1 cellular context compared by ENCODE assay signal in the genomic region with DNA sequence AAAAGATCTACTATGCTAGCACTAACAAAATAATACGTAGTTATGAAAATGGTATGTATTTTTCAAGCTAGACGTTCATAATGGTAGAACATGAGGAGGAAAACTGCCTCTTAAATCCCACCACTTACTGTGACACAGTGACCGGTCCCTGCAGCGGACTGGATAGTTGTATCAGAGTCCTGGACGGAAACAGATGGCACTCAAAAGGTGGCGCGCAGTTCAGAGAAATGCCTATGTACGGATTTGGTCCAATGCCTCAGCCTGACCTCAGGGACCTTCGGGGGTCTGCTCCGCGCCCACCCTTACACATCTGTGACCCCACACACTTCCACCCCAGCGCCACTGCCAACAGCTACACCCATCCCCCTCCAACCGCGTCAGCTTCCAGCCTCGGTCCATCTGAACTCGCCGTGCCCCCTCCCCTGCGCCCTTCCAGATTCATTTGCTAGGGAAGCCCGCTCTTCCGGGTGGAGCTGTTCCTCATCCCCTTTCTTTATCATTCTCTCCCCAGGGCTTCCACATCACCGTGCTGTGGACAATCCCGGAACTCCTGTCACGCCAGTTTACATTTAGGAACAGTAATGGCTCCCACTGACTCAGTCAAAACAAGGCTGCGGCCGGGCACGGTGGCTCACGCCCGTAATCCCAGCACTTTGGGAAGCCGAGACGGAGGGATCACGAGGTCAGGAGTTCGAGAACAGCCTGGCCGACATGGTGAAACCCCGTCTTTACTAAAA.
TF ChIP-seq lines count a peak whose summit lies in the region.

No MANE protein-coding gene starts in this region.

TF ChIP-seq in HEK293, 187 proteins besides CTCF, POLR2A, EP300 and RAD21 (continued from another document):
- TF ChIP-seq, protein P1, sequence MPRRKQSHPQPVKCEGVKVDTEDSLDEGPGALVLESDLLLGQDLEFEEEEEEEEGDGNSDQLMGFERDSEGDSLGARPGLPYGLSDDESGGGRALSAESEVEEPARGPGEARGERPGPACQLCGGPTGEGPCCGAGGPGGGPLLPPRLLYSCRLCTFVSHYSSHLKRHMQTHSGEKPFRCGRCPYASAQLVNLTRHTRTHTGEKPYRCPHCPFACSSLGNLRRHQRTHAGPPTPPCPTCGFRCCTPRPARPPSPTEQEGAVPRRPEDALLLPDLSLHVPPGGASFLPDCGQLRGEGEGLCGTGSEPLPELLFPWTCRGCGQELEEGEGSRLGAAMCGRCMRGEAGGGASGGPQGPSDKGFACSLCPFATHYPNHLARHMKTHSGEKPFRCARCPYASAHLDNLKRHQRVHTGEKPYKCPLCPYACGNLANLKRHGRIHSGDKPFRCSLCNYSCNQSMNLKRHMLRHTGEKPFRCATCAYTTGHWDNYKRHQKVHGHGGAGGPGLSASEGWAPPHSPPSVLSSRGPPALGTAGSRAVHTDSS (tag by site-specific recombination; IDR thresholded peaks at IDR 0.05), result no peak
- TF ChIP-seq ZFP41 (tag by site-specific recombination; IDR thresholded peaks at IDR 0.05; ENCODE audit: borderline replicate concordance), result no peak
- peak; percentile 52; the same call in 1 of the 2 replicates for TF ChIP-seq ZBTB17 (tag by site-specific recombination; IDR thresholded peaks at IDR 0.05)
- TF ChIP-seq ZNF354C (tag by site-specific recombination; IDR thresholded peaks at IDR 0.05; ENCODE audit: borderline replicate concordance, low read depth), result no peak
- TF ChIP-seq ZNF2 (tag by site-specific recombination; IDR thresholded peaks at IDR 0.05), result 0 out of 2 replicates have a peak, but pooled peaks have one; percentile 37
- TF ChIP-seq, protein P2, sequence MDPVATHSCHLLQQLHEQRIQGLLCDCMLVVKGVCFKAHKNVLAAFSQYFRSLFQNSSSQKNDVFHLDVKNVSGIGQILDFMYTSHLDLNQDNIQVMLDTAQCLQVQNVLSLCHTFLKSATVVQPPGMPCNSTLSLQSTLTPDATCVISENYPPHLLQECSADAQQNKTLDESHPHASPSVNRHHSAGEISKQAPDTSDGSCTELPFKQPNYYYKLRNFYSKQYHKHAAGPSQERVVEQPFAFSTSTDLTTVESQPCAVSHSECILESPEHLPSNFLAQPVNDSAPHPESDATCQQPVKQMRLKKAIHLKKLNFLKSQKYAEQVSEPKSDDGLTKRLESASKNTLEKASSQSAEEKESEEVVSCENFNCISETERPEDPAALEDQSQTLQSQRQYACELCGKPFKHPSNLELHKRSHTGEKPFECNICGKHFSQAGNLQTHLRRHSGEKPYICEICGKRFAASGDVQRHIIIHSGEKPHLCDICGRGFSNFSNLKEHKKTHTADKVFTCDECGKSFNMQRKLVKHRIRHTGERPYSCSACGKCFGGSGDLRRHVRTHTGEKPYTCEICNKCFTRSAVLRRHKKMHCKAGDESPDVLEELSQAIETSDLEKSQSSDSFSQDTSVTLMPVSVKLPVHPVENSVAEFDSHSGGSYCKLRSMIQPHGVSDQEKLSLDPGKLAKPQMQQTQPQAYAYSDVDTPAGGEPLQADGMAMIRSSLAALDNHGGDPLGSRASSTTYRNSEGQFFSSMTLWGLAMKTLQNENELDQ (tag by site-specific recombination; IDR thresholded peaks at IDR 0.05; ENCODE audit: low read depth), result no peak
- no peak for TF ChIP-seq FEZF1 (tag by site-specific recombination; IDR thresholded peaks at IDR 0.05)
- TF ChIP-seq ZNF768 (tag by site-specific recombination; IDR thresholded peaks at IDR 0.05), result no peak
- TF ChIP-seq, protein P3, sequence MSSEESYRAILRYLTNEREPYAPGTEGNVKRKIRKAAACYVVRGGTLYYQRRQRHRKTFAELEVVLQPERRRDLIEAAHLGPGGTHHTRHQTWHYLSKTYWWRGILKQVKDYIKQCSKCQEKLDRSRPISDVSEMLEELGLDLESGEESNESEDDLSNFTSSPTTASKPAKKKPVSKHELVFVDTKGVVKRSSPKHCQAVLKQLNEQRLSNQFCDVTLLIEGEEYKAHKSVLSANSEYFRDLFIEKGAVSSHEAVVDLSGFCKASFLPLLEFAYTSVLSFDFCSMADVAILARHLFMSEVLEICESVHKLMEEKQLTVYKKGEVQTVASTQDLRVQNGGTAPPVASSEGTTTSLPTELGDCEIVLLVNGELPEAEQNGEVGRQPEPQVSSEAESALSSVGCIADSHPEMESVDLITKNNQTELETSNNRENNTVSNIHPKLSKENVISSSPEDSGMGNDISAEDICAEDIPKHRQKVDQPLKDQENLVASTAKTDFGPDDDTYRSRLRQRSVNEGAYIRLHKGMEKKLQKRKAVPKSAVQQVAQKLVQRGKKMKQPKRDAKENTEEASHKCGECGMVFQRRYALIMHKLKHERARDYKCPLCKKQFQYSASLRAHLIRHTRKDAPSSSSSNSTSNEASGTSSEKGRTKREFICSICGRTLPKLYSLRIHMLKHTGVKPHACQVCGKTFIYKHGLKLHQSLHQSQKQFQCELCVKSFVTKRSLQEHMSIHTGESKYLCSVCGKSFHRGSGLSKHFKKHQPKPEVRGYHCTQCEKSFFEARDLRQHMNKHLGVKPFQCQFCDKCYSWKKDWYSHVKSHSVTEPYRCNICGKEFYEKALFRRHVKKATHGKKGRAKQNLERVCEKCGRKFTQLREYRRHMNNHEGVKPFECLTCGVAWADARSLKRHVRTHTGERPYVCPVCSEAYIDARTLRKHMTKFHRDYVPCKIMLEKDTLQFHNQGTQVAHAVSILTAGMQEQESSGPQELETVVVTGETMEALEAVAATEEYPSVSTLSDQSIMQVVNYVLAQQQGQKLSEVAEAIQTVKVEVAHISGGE (tag by site-specific recombination; conservative IDR thresholded peaks at IDR 0.05; ENCODE audit: low read depth), result peak; percentile 27; the same call in 1 of the 2 replicates
- TF ChIP-seq ZNF121 (tag by site-specific recombination; IDR thresholded peaks at IDR 0.05), result no peak
- TF ChIP-seq ZNF560 (tag by site-specific recombination; IDR thresholded peaks at IDR 0.05; ENCODE audit: borderline replicate concordance), result no peak
- peak; percentile 33; the same call in 1 of the 2 replicates for TF ChIP-seq ZBTB20 (tag by site-specific recombination; IDR thresholded peaks at IDR 0.05)
- TF ChIP-seq GLIS2 (tag by site-specific recombination; IDR thresholded peaks at IDR 0.05), result peak; percentile 30; the same call in 1 of the 2 replicates
- TF ChIP-seq ZBTB48 (tag by site-specific recombination; IDR thresholded peaks at IDR 0.05), result peak; percentile 19; the same call in 1 of the 2 replicates
- TF ChIP-seq, protein P4, sequence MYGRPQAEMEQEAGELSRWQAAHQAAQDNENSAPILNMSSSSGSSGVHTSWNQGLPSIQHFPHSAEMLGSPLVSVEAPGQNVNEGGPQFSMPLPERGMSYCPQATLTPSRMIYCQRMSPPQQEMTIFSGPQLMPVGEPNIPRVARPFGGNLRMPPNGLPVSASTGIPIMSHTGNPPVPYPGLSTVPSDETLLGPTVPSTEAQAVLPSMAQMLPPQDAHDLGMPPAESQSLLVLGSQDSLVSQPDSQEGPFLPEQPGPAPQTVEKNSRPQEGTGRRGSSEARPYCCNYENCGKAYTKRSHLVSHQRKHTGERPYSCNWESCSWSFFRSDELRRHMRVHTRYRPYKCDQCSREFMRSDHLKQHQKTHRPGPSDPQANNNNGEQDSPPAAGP (tag by site-specific recombination; IDR thresholded peaks at IDR 0.05), result no peak
- no peak for TF ChIP-seq ZNF302 (tag by site-specific recombination; IDR thresholded peaks at IDR 0.05; ENCODE audit: low read depth)
- TF ChIP-seq ZFP37 (tag by site-specific recombination; IDR thresholded peaks at IDR 0.05), result 0 out of 2 replicates have a peak, but pooled peaks have one; percentile 10
- TF ChIP-seq PATZ1 (tag by site-specific recombination; IDR thresholded peaks at IDR 0.05), result peak; percentile 40; the same call in 1 of the 2 replicates
- no peak for TF ChIP-seq ZNF24 (tag by site-specific recombination; IDR thresholded peaks at IDR 0.05)
- no peak for TF ChIP-seq ZNF274 (IDR thresholded peaks at IDR 0.05; ENCODE audit: low read length)
- TF ChIP-seq ZNF274 (tag by site-specific recombination; IDR thresholded peaks at IDR 0.05; ENCODE audit: borderline replicate concordance), result no peak
- no peak for TF ChIP-seq ZNF830 (tag by site-specific recombination; IDR thresholded peaks at IDR 0.05; ENCODE audit: low read depth)
- no peak for TF ChIP-seq PRDM10 (tag by site-specific recombination; IDR thresholded peaks at IDR 0.05)
- no peak for TF ChIP-seq ZNF654 (tag by site-specific recombination; IDR thresholded peaks at IDR 0.05; ENCODE audit: low read depth)
- no peak for TF ChIP-seq ZNF19 (tag by site-specific recombination; IDR thresholded peaks at IDR 0.05; ENCODE audit: low read depth)
- TF ChIP-seq ZNF747 (tag by site-specific recombination; IDR thresholded peaks at IDR 0.05), result no peak
- TF ChIP-seq YY2 (tag by site-specific recombination; IDR thresholded peaks at IDR 0.05), result peak; percentile 18; the same call in 1 of the 2 replicates
- no peak for TF ChIP-seq ZNF211 (tag by site-specific recombination; IDR thresholded peaks at IDR 0.05; ENCODE audit: low read depth)
